Comparison of ENCODE assay signal across 15 cellular contexts in genomic region chr1:55634516-55634915, GRCh38.
"Had no signal": no experiment of that assay in that cellular context is flagged by ENCODE, and none has a peak within 500 bp of the region (broad histone marks: within the 10 kb centered on the region; RNA-seq: fewer than 3 reads in every experiment).

No MANE protein-coding gene starts in this region.

- H3K27ac Mint-ChIP-seq: activated CD4-positive, alpha-beta memory T cell treated with anti-CD3 and anti-CD28 coated beads, Interleukin-2, amount 10 ng/mL, durations not matched to agents 7 days and 5 days; activated CD8-positive, alpha-beta memory T cell treated with anti-CD3 and anti-CD28 coated beads, Interleukin-2, amount 10 ng/mL, durations not matched to agents 7 days and 5 days; activated naive CD8-positive, alpha-beta T cell; natural killer cell; stimulated activated naive B cell treated with anti-CD40 and anti-IgM and Interleukin-4, amounts not matched to agents 10 μg/mL and 1 μg/mL and 100 μg/mL, for 72 hours had no signal

- ATAC-seq: activated CD8-positive, alpha-beta memory T cell treated with anti-CD3 and anti-CD28 coated beads, Interleukin-2, amount 10 ng/mL, durations not matched to agents 7 days and 5 days; gastroesophageal sphincter; heart right ventricle; natural killer cell; stimulated activated naive B cell treated with anti-CD40 and anti-IgM and Interleukin-4, amounts not matched to agents 10 μg/mL and 1 μg/mL and 100 μg/mL, for 72 hours had no signal

- H3K9me3 ChIP-seq: gastroesophageal sphincter, upper lobe of left lung had no signal

- H3K4me3 ChIP-seq: gastroesophageal sphincter, heart right ventricle, upper lobe of left lung had no signal

- H3K4me1 Mint-ChIP-seq: activated CD4-positive, alpha-beta memory T cell treated with anti-CD3 and anti-CD28 coated beads, Interleukin-2, amount 10 ng/mL, durations not matched to agents 7 days and 5 days; activated CD8-positive, alpha-beta memory T cell treated with anti-CD3 and anti-CD28 coated beads, Interleukin-2, amount 10 ng/mL, durations not matched to agents 7 days and 5 days; natural killer cell; stimulated activated naive B cell treated with anti-CD40 and anti-IgM and Interleukin-4, amounts not matched to agents 10 μg/mL and 1 μg/mL and 100 μg/mL, for 72 hours had no signal

- H3K27me3 Mint-ChIP-seq: activated CD4-positive, alpha-beta memory T cell treated with anti-CD3 and anti-CD28 coated beads, Interleukin-2, amount 10 ng/mL, durations not matched to agents 7 days and 5 days; activated CD8-positive, alpha-beta memory T cell treated with anti-CD3 and anti-CD28 coated beads, Interleukin-2, amount 10 ng/mL, durations not matched to agents 7 days and 5 days had no signal

- H3K27ac ChIP-seq: heart right ventricle had no signal

- H3K27me3 ChIP-seq: gastroesophageal sphincter, heart right ventricle, upper lobe of left lung had no signal

- H3K9me3 Mint-ChIP-seq: activated CD4-positive, alpha-beta memory T cell treated with anti-CD3 and anti-CD28 coated beads, Interleukin-2, amount 10 ng/mL, durations not matched to agents 7 days and 5 days; stimulated activated naive B cell treated with anti-CD40 and anti-IgM and Interleukin-4, amounts not matched to agents 10 μg/mL and 1 μg/mL and 100 μg/mL, for 72 hours had no signal

- H3K36me3 ChIP-seq: gastroesophageal sphincter, heart right ventricle, upper lobe of left lung had no signal

- H3K4me3 Mint-ChIP-seq: activated CD4-positive, alpha-beta memory T cell treated with anti-CD3 and anti-CD28 coated beads, Interleukin-2, amount 10 ng/mL, durations not matched to agents 7 days and 5 days; activated CD8-positive, alpha-beta memory T cell treated with anti-CD3 and anti-CD28 coated beads, Interleukin-2, amount 10 ng/mL, durations not matched to agents 7 days and 5 days; activated naive CD8-positive, alpha-beta T cell; natural killer cell; stimulated activated naive B cell treated with anti-CD40 and anti-IgM and Interleukin-4, amounts not matched to agents 10 μg/mL and 1 μg/mL and 100 μg/mL, for 72 hours had no signal

- H3K4me1 ChIP-seq: upper lobe of left lung had no signal

- H3K36me3 Mint-ChIP-seq: activated CD8-positive, alpha-beta memory T cell treated with anti-CD3 and anti-CD28 coated beads, Interleukin-2, amount 10 ng/mL, durations not matched to agents 7 days and 5 days; activated naive CD8-positive, alpha-beta T cell; natural killer cell; stimulated activated naive B cell treated with anti-CD40 and anti-IgM and Interleukin-4, amounts not matched to agents 10 μg/mL and 1 μg/mL and 100 μg/mL, for 72 hours had no signal

- DNase-seq: activated CD4-positive, alpha-beta memory T cell treated with anti-CD3 and anti-CD28 coated beads, Interleukin-2, amount 10 ng/mL, durations not matched to agents 7 days and 5 days; activated CD4-positive, alpha-beta T cell treated with anti-CD3 and anti-CD28 coated beads for 48 hours; activated CD4-positive, CD25-positive, alpha-beta regulatory T cell; activated CD8-positive, alpha-beta memory T cell treated with anti-CD3 and anti-CD28 coated beads, Interleukin-2, amount 10 ng/mL, durations not matched to agents 7 days and 5 days; erythroblast; heart right ventricle; mesendoderm; natural killer cell; posterior cingulate gyrus; retina; stimulated activated naive B cell treated with anti-CD40 and anti-IgM and Interleukin-4, amounts not matched to agents 10 μg/mL and 1 μg/mL and 100 μg/mL, for 72 hours; T1000; upper lobe of left lung had no signal
